11 cellular contexts compared by ENCODE assay signal in the genomic region with DNA sequence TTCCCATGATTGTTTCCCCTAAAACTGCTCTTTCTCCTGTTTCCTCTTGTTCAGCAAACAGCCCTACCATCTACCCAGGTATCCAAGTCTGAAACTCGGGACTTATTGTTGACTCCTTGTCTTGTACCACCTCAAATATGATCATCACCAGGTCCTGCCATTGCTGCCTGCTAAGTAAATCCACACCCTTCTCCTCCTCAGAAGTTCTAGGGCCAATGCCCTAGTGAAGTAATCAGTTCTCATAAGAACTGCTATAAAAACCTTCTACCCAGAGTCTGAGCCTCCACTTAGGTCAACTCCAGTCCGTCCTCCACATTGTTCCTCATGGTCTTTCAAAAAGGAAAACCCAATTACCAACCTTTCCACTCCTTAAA.
DNase-seq lines count a peak whose midpoint lies in the region; ATAC-seq and TF ChIP-seq lines count a peak whose summit lies in the region.
"Had no signal": no experiment of that assay in that cellular context is flagged by ENCODE, and none has a peak within 500 bp of the region (broad histone marks: within the 10 kb centered on the region; RNA-seq: fewer than 3 reads in every experiment).

No MANE protein-coding gene starts in this region.

- WGBS in heart right ventricle, 2 donors = 89 to 94% methylated on average over 2 of the region's 2 CpGs
- 80 to 81% methylated on average over 2 of the region's 2 CpGs for WGBS in aorta, 2 donors

- no peaks in the 10 kb centered on the region for H3K36me3 Mint-ChIP-seq in activated T-helper 1 cell treated with anti-CD3 and anti-CD28 coated beads, Interleukin-12 subunit alpha, Interleukin-12 subunit beta, Interleukin-2, Interleukin-4 antibody, amounts not matched to agents 30 ng/mL and 10 ng/mL and 1 ng/mL, durations not matched to agents 14 hours and 24 hours and 36 hours (ENCODE audit: low read depth)

- intact Hi-C loops in heart right ventricle (cut with DNase I) = no loop called here
- intact Hi-C loops in Right ventricle myocardium superior (cut with DNase I) = no loop called here
- intact Hi-C loops in activated T-helper 1 cell treated with anti-CD3 and anti-CD28 coated beads, Interleukin-12 subunit alpha, Interleukin-12 subunit beta, Interleukin-2, Interleukin-4 antibody, amounts not matched to agents 30 ng/mL and 10 ng/mL and 1 ng/mL, durations not matched to agents 14 hours and 24 hours and 36 hours (cut with micrococcal nuclease) = loop anchor here (5.0 kb wide), 1 partner anchor 76 kb away; the partner anchor contains the start of gene IL12A
- intact Hi-C loops in mucosa of descending colon (cut with DNase I, micrococcal nuclease) = no loop called here
- intact Hi-C loops in aorta (cut with DNase I) = no loop called here

- H3K9me3 ChIP-seq in heart right ventricle (no peaks in the 10 kb centered on the region), mucosa of descending colon (no peaks in the 10 kb centered on the region), aorta (ENCODE audit: control insufficient read depth, low read length) (no peaks in the 10 kb centered on the region)
- H3K9me3 ChIP-seq: BE2C had no signal

- peak overlapping the region; percentile 47 for H3K4me3 Mint-ChIP-seq in activated T-helper 1 cell treated with anti-CD3 and anti-CD28 coated beads, Interleukin-12 subunit alpha, Interleukin-12 subunit beta, Interleukin-2, Interleukin-4 antibody, amounts not matched to agents 30 ng/mL and 10 ng/mL and 1 ng/mL, durations not matched to agents 14 hours and 24 hours and 36 hours

- H3K27ac Mint-ChIP-seq in activated T-helper 1 cell treated with anti-CD3 and anti-CD28 coated beads, Interleukin-12 subunit alpha, Interleukin-12 subunit beta, Interleukin-2, Interleukin-4 antibody, amounts not matched to agents 30 ng/mL and 10 ng/mL and 1 ng/mL, durations not matched to agents 14 hours and 24 hours and 36 hours = peak overlapping the region; percentile 7

- H3K27me3 ChIP-seq in heart right ventricle = no peaks in the 10 kb centered on the region
- no peaks in the 10 kb centered on the region for H3K27me3 ChIP-seq in aorta (ENCODE audit: control insufficient read depth in 1 of 2, insufficient read depth in 2 of 2, low read length in 1 of 2)
- H3K27me3 ChIP-seq: BE2C had no signal

- peaks cover 7% of the 10 kb centered on the region for H3K27me3 Mint-ChIP-seq in activated T-helper 1 cell treated with anti-CD3 and anti-CD28 coated beads, Interleukin-12 subunit alpha, Interleukin-12 subunit beta, Interleukin-2, Interleukin-4 antibody, amounts not matched to agents 30 ng/mL and 10 ng/mL and 1 ng/mL, durations not matched to agents 14 hours and 24 hours and 36 hours (ENCODE audit: insufficient read depth)

- TF ChIP-seq CTCF in heart right ventricle (IDR thresholded peaks at IDR 0.05) = no peak
- no peak for TF ChIP-seq CTCF in mucosa of descending colon (IDR thresholded peaks at IDR 0.05)

- H3K27ac ChIP-seq in heart right ventricle (peak overlapping the region in 9 of 10 donors; percentile 24 to 79 (median 64)), aorta (ENCODE audit: low read depth in 1 of 2, low read length in 2 of 2) (peak overlapping the region; percentile 21 to 76)

- H3K4me3 ChIP-seq in heart right ventricle = peak overlapping the region in 8 of 10 donors; percentile 13 to 42 (median 40)
- H3K4me3 ChIP-seq in mucosa of descending colon = no peak overlapping the region
- H3K4me3 ChIP-seq in aorta (ENCODE audit: low read length in 2 of 2) = peak overlapping the region; percentile 28 to 76

- peaks cover 13% of the 10 kb centered on the region for H3K4me1 Mint-ChIP-seq in activated T-helper 1 cell treated with anti-CD3 and anti-CD28 coated beads, Interleukin-12 subunit alpha, Interleukin-12 subunit beta, Interleukin-2, Interleukin-4 antibody, amounts not matched to agents 30 ng/mL and 10 ng/mL and 1 ng/mL, durations not matched to agents 14 hours and 24 hours and 36 hours (ENCODE audit: low read depth)

- H3K36me3 ChIP-seq in heart right ventricle = no peaks in the 10 kb centered on the region
- no peaks in the 10 kb centered on the region for H3K36me3 ChIP-seq in mucosa of descending colon (ENCODE audit: low read depth)
- no peaks in the 10 kb centered on the region for H3K36me3 ChIP-seq in aorta (ENCODE audit: control insufficient read depth in 1 of 2, insufficient read depth in 2 of 2, low read length in 1 of 2)
- H3K36me3 ChIP-seq: BE2C had no signal

- DNase-seq in heart right ventricle = no peak
- no peak for DNase-seq in Right ventricle myocardium superior
- no peak for DNase-seq in activated T-helper 1 cell treated with anti-CD3 and anti-CD28 coated beads, Interleukin-12 subunit alpha, Interleukin-12 subunit beta, Interleukin-2, Interleukin-4 antibody, amounts not matched to agents 30 ng/mL and 10 ng/mL and 1 ng/mL, durations not matched to agents 14 hours and 24 hours and 36 hours (ENCODE audit: low spot score)
- no peak for DNase-seq in mucosa of descending colon
- no peak for DNase-seq in aorta
- DNase-seq in NCI-H187 (lab: John Stamatoyannopoulos, UW) = no peak
- DNase-seq in activated effector memory CD4-positive, alpha-beta T cell treated with Interleukin-2 at 50 U/mL for 16 hours = no peak
- DNase-seq: activated naive CD4-positive, alpha-beta T cell; BE2C; erythroblast had no signal

- ATAC-seq in heart right ventricle = no peak
- no peak for ATAC-seq in Right ventricle myocardium superior (ENCODE audit: poor library complexity)
- ATAC-seq in mucosa of descending colon = peak; percentile 51
- ATAC-seq in aorta (ENCODE audit: low FRiP score) = no peak
- no peak for ATAC-seq in GM19035 (IDR thresholded peaks at IDR 0.05; ENCODE audit: unreplicated experiment)

- no peaks in the 10 kb centered on the region for H3K9me3 Mint-ChIP-seq in activated T-helper 1 cell treated with anti-CD3 and anti-CD28 coated beads, Interleukin-12 subunit alpha, Interleukin-12 subunit beta, Interleukin-2, Interleukin-4 antibody, amounts not matched to agents 30 ng/mL and 10 ng/mL and 1 ng/mL, durations not matched to agents 14 hours and 24 hours and 36 hours

- H3K4me1 ChIP-seq in heart right ventricle (peaks cover 0 to 24% (median 11%) of the 10 kb centered on the region in 9 donors), mucosa of descending colon (ENCODE audit: low read depth) (no peaks in the 10 kb centered on the region), aorta (ENCODE audit: control insufficient read depth in 1 of 2, insufficient read depth in 2 of 2, low read length in 2 of 2) (peaks cover 1 to 8% of the 10 kb centered on the region in 2 donors)
- H3K4me1 ChIP-seq: BE2C had no signal
